ENCODE assay signal across 8 cellular contexts in genomic region chr1:32291708-32292508, GRCh38. TPM values are rescaled to one million over a fixed set of nuclear protein-coding genes. Genes with fewer than 3 reads are reported as not detected.
DNase-seq lines count a peak whose midpoint lies in the region; ATAC-seq and TF ChIP-seq lines count a peak whose summit lies in the region.

Gene HDAC1 (plus strand): TSS chr1:32292083. CDS start chr1:32292170, 87 bp downstream.

- ATAC-seq in GM19372 (IDR thresholded peaks at IDR 0.05; ENCODE audit: low read depth, unreplicated experiment): peak; percentile 99
- peak; percentile 99 for ATAC-seq in HG03521 (IDR thresholded peaks at IDR 0.05; ENCODE audit: unreplicated experiment)
- peak; percentile 93 for ATAC-seq in left lobe of liver

- DNase-seq in NCI-H748 (lab: John Stamatoyannopoulos, UW; ENCODE audit: unreplicated experiment) (peak; percentile 89), dedifferentiated amniotic fluid mesenchymal stem cell (ENCODE audit: extremely low spot score) (peak; percentile 61), left lobe of liver (ENCODE audit: low spot score) (peak; percentile 99)
- peak; percentile 95 for DNase-seq in activated CD4-positive, alpha-beta T cell treated with anti-CD3 and anti-CD28 coated beads, Interleukin-2, amount 50 U/mL, for 1 hour
- peak; percentile 97 for DNase-seq in stimulated activated CD4-positive, alpha-beta T cell treated with anti-CD3 and anti-CD28 coated beads, Interleukin-2, amount 100 ng/mL, for 24 hours

- no peak for TF ChIP-seq CTCF in C4-2B (conservative IDR thresholded peaks at IDR 0.05)

- H3K27ac ChIP-seq in C4-2B: peak within 1 kb of the TSS; percentile 95

RNA-seq across cellular contexts. Expression of gene HDAC1, which starts in this region (rescaled TPM):
- total RNA-seq in left lobe of liver: 29.8 TPM

Comparison
In these comparisons a context has a peak if more than half of its experiments do, and no peak if none do; other contexts are left out.
1. Peak in every context shown above with its lines: DNase-seq, ATAC-seq and H3K27ac ChIP-seq.